9 cellular contexts compared by ENCODE assay signal in the genomic region with DNA sequence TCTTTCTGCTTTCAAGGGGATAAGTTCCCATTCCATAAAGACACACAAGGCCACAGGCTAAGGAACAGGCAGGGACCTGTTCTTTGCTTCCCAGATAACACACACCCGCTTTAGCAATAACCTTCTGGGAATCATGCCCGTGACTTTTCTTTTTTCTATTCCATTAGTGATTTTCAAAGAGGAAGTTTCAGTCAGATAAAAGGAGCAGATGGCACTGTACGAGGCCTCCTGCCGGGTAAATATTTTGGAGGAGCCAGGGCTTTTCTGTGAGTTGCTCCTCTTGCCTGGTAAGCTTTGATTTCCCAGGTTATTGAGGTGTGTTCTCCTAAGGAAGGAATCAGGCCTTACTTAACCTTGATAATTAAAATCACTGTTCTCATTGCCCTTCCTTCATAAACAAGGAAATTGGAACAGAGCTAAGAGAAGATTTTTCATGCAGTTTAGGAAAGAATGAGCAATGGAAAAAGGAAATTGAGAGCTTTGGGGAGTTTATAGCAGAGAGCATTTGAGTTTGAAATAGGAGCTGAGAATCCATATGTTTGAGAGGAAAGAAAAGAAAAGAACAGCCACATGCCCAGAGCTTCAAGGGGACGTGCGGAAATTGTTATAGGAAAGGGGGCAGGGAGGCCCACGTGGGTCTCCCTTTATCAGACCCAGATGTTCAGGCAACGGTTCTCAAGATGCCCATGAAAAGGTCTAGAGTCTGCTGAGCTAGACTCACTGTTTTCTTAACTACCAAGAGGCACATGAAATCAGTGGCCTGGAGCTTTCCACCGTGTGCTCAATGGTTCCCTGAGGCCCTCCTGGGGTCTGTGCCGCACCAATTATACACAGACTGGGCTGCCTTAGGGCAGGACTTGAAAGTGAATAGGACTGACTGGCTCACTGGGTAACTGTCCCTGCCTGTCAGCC. TPM values are rescaled to one million over a fixed set of nuclear protein-coding genes. Genes with fewer than 3 reads are reported as not detected.
A peak's percentile ranks its signal among the peaks of the same experiment; 100 is the strongest.
DNase-seq lines count a peak whose midpoint lies in the region; ATAC-seq, FAIRE-seq and TF ChIP-seq lines count a peak whose summit lies in the region.
"Had no signal": no experiment of that assay in that cellular context is flagged by ENCODE, and none has a peak within 500 bp of the region (broad histone marks: within the 10 kb centered on the region; RNA-seq: fewer than 3 reads in every experiment).

No MANE protein-coding gene starts in this region.

- no peaks in the 10 kb centered on the region for H3K27me3 ChIP-seq in bronchial epithelial cell (ENCODE audit: control insufficient read depth, insufficient read depth, low read length)
- no peaks in the 10 kb centered on the region for H3K27me3 ChIP-seq in thoracic aorta (replicated peaks; ENCODE audit: insufficient read depth)
- H3K27me3 ChIP-seq: colonic mucosa had no signal

- H3K9me3 ChIP-seq in thoracic aorta = no peaks in the 10 kb centered on the region
- H3K9me3 ChIP-seq: colonic mucosa had no signal

- peak overlapping the region; percentile 2 to 48 for H3K27ac ChIP-seq in thoracic aorta
- H3K27ac ChIP-seq: colonic mucosa had no signal

- H3K4me3 ChIP-seq in bronchial epithelial cell (ENCODE audit: low read depth, low read length) (no peak overlapping the region), thoracic aorta (no peak overlapping the region)
- H3K4me3 ChIP-seq: colonic mucosa had no signal

- peak; percentile 30 for ATAC-seq in left lobe of liver
- ATAC-seq in thoracic aorta (ENCODE audit: insufficient number of reproducible peaks, low FRiP score, low read depth) = no peak
- ATAC-seq in HG03565 (IDR thresholded peaks at IDR 0.05; ENCODE audit: unreplicated experiment) = no peak

- FAIRE-seq in bronchial epithelial cell (lab: Jason Lieb, UNC) = no peak

- H3K4me1 ChIP-seq in thoracic aorta (ENCODE audit: control insufficient read depth in 1 of 2, low read depth in 2 of 2) = peaks cover 35 to 71% of the 10 kb centered on the region in 2 donors

- H3K36me3 ChIP-seq in bronchial epithelial cell (ENCODE audit: control insufficient read depth, insufficient read depth, low read length) (no peaks in the 10 kb centered on the region), thoracic aorta (no peaks in the 10 kb centered on the region)
- H3K36me3 ChIP-seq: colonic mucosa had no signal

- peak; percentile 6 for DNase-seq in NCI-H146 treated with DMSO at 0.1 percent for 48 hours (lab: John Stamatoyannopoulos, UW; ENCODE audit: unreplicated experiment)
- peak; percentile 69 for DNase-seq in bronchial epithelial cell (ENCODE audit: low read depth)
- no peak for DNase-seq in left lobe of liver (ENCODE audit: low spot score)
- DNase-seq in thoracic aorta (ENCODE audit: low spot score) = no peak
- DNase-seq in activated CD4-positive, CD25-positive, alpha-beta regulatory T cell treated with anti-CD3 and anti-CD28 coated beads, Interleukin-2, amount 50 U/mL, for 72 hours = no peak
- DNase-seq in T-helper 9 cell = no peak
- DNase-seq in SKM-1 (lab: John Stamatoyannopoulos, UW; ENCODE audit: unreplicated experiment) = no peak
- DNase-seq: colonic mucosa had no signal

- TF ChIP-seq CTCF in bronchial epithelial cell (IDR thresholded peaks at IDR 0.05; ENCODE audit: insufficient read depth, low read length, severe bottlenecking) = no peak
- no peak for TF ChIP-seq CTCF in thoracic aorta (IDR thresholded peaks at IDR 0.05)

RNA-seq across cellular contexts. Expression of a gene that starts 31.0 kb away (rescaled TPM):
- total RNA-seq in bronchial epithelial cell = 33.8 and 35.3 TPM in 2 replicates
- 34.7 TPM for total RNA-seq in left lobe of liver
- 100 to 1,000 TPM in 1 of 2 donors, 10 to 100 TPM in 1; 71.3 to 152 TPM for total RNA-seq in thoracic aorta

RNA-seq across cellular contexts. Expression of a gene that starts 33.1 kb away (rescaled TPM):
- 0.26 and 2.0 TPM in 2 replicates for total RNA-seq in bronchial epithelial cell
- total RNA-seq in left lobe of liver = 1.1 TPM
- 1 to 10 TPM in 1 of 2 donors, under 1 TPM in 1; 0.85 to 2.3 TPM for total RNA-seq in thoracic aorta

Comparison
In these comparisons a context has a peak if more than half of its experiments do, and no peak if none do; other contexts are left out.
1. DNase-seq: peak in NCI-H146 treated with DMSO at 0.1 percent for 48 hours (single experiment) and bronchial epithelial cell (single experiment); none in left lobe of liver (single experiment), thoracic aorta (single experiment), activated CD4-positive, CD25-positive, alpha-beta regulatory T cell treated with anti-CD3 and anti-CD28 coated beads, Interleukin-2, amount 50 U/mL, for 72 hours (single experiment), T-helper 9 cell (single experiment) and SKM-1 (single experiment).